16 cellular contexts compared by ENCODE assay signal in genomic region chr3:46484911-46485696, GRCh38. TPM values are rescaled to one million over a fixed set of nuclear protein-coding genes. Genes with fewer than 3 reads are reported as not detected.
A peak's percentile ranks its signal among the peaks of the same experiment; 100 is the strongest.
DNase-seq lines count a peak whose midpoint lies in the region; ATAC-seq and TF ChIP-seq lines count a peak whose summit lies in the region.
"Had no signal": no experiment of that assay in that cellular context is flagged by ENCODE, and none has a peak within 500 bp of the region (broad histone marks: within the 10 kb centered on the region; RNA-seq: fewer than 3 reads in every experiment).

No MANE protein-coding gene starts in this region.

- TF ChIP-seq CTCF in WERI-Rb-1 (IDR thresholded peaks at IDR 0.05; ENCODE audit: low read depth, low read length) (no peak), BE2C (IDR thresholded peaks at IDR 0.05; ENCODE audit: low read depth, low read length) (no peak)

- no peaks in the 10 kb centered on the region for H3K4me1 ChIP-seq in BE2C

- no peak overlapping the region for H3K27ac Mint-ChIP-seq in T-cell
- H3K27ac Mint-ChIP-seq: effector memory CD8-positive, alpha-beta T cell; GM23338 had no signal

- peak overlapping the region; percentile 32 for H3K27ac ChIP-seq in WERI-Rb-1
- H3K27ac ChIP-seq: gastroesophageal sphincter had no signal

- ATAC-seq in T-cell (replicated peaks in 1 of 4), result no peak
- no peak for ATAC-seq in SK-N-SH treated with all-trans-retinoic acid at 6 μM for 48 hours
- ATAC-seq: effector memory CD8-positive, alpha-beta T cell; gastroesophageal sphincter; GM12878; GM23338 had no signal

- POLR2A ChIA-PET in T-cell (lab: Charles Lee), result no interaction called here

- H3K9me3 ChIP-seq in WERI-Rb-1 (ENCODE audit: severe bottlenecking), result no peaks in the 10 kb centered on the region
- H3K9me3 ChIP-seq in BE2C, result no peaks in the 10 kb centered on the region
- H3K9me3 ChIP-seq: gastroesophageal sphincter had no signal

- CTCF ChIA-PET in T-cell (lab: Charles Lee), result no interaction called here

- peaks cover 17 to 19% (median 18%) of the 10 kb centered on the region in 3 donors for H3K4me1 Mint-ChIP-seq in T-cell

- no peaks in the 10 kb centered on the region for H3K9me3 Mint-ChIP-seq in T-cell
- H3K9me3 Mint-ChIP-seq: effector memory CD8-positive, alpha-beta T cell had no signal

- peaks cover 5 to 10% of the 10 kb centered on the region in 2 donors for H3K27me3 Mint-ChIP-seq in T-cell

- no peak overlapping the region for H3K4me3 ChIP-seq in WERI-Rb-1 (ENCODE audit: low read depth, low read length)
- H3K4me3 ChIP-seq in BE2C (ENCODE audit: low read depth, low read length), result no peak overlapping the region
- H3K4me3 ChIP-seq: gastroesophageal sphincter, GM12878, GM23338 had no signal

- no peaks in the 10 kb centered on the region for H3K36me3 ChIP-seq in WERI-Rb-1
- no peaks in the 10 kb centered on the region for H3K36me3 ChIP-seq in BE2C
- H3K36me3 ChIP-seq: gastroesophageal sphincter had no signal

- no peak overlapping the region for H3K4me3 Mint-ChIP-seq in T-cell
- H3K4me3 Mint-ChIP-seq: effector memory CD8-positive, alpha-beta T cell; GM23338 had no signal

- no peaks in the 10 kb centered on the region for H3K36me3 Mint-ChIP-seq in T-cell

- H3K27me3 ChIP-seq in WERI-Rb-1 (ENCODE audit: insufficient read depth, low read depth, severe bottlenecking) (no peaks in the 10 kb centered on the region), BE2C (no peaks in the 10 kb centered on the region)

- DNase-seq in COLO668 (lab: John Stamatoyannopoulos, UW; ENCODE audit: unreplicated experiment) (peak; percentile 91), NCI-H1694 treated with DMSO at 0.1 percent for 48 hours (lab: John Stamatoyannopoulos, UW) (peak; percentile 31), WERI-Rb-1 (peak; percentile 74), mesenteric fat pad (ENCODE audit: low spot score) (peak; percentile 71), T-cell (no peak), D341Med (ENCODE audit: low spot score) (no peak), BE2C (no peak)
- DNase-seq: activated CD4-positive, alpha-beta T cell treated with anti-CD3 and anti-CD28 coated beads, Interleukin-2, amount 50 U/mL, for 48 hours; activated gamma-delta T cell; effector memory CD8-positive, alpha-beta T cell had no signal

TF ChIP-seq in SK-N-SH treated with all-trans-retinoic acid at 6 μM for 48 hours, 23 proteins besides CTCF, POLR2A, EP300 and RAD21:
- TF ChIP-seq CREB5 (CRISPR knock-in tag; IDR thresholded peaks at IDR 0.05; ENCODE audit: low read depth) (no peak), ZNF8 (CRISPR knock-in tag; IDR thresholded peaks at IDR 0.05) (no peak), BACH2 (CRISPR knock-in tag; IDR thresholded peaks at IDR 0.05; ENCODE audit: borderline replicate concordance) (no peak), PPARA (CRISPR knock-in tag; IDR thresholded peaks at IDR 0.05; ENCODE audit: borderline replicate concordance) (no peak), TOX (CRISPR knock-in tag; IDR thresholded peaks at IDR 0.05; ENCODE audit: borderline replicate concordance) (no peak), ZNF565 (CRISPR knock-in tag; conservative IDR thresholded peaks at IDR 0.05; ENCODE audit: low read depth) (no peak), PATZ1 (CRISPR knock-in tag; IDR thresholded peaks at IDR 0.05; ENCODE audit: borderline replicate concordance) (no peak), ZNF70 (CRISPR knock-in tag; IDR thresholded peaks at IDR 0.05) (no peak), CSDC2 (CRISPR knock-in tag; IDR thresholded peaks at IDR 0.05) (no peak), TCF4 (CRISPR knock-in tag; IDR thresholded peaks at IDR 0.05; ENCODE audit: borderline replicate concordance) (no peak)
- TF ChIP-seq, protein P1, sequence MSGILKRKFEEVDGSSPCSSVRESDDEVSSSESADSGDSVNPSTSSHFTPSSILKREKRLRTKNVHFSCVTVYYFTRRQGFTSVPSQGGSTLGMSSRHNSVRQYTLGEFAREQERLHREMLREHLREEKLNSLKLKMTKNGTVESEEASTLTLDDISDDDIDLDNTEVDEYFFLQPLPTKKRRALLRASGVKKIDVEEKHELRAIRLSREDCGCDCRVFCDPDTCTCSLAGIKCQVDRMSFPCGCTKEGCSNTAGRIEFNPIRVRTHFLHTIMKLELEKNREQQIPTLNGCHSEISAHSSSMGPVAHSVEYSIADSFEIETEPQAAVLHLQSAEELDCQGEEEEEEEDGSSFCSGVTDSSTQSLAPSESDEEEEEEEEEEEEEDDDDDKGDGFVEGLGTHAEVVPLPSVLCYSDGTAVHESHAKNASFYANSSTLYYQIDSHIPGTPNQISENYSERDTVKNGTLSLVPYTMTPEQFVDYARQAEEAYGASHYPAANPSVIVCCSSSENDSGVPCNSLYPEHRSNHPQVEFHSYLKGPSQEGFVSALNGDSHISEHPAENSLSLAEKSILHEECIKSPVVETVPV (CRISPR knock-in tag; IDR thresholded peaks at IDR 0.05), result no peak

RNA-seq across cellular contexts. Expression of gene RTP3, which starts 12.7 kb away (rescaled TPM):
- total RNA-seq in mesenteric fat pad (not detected), T-cell (not detected)
- polyA plus RNA-seq in BE2C (2012; ENCODE audit: insufficient read depth, insufficient read length, low read depth), result not detected
- total RNA-seq: gastroesophageal sphincter; GM12878; GM23338; T-helper 1 cell treated with Interleukin-12 subunit alpha and Interleukin-12 subunit beta and Interleukin-4 antibody, amounts not matched to agents 30 ng/mL and 1 ng/mL, for 36 hours had no signal

RNA-seq across cellular contexts. Expression of gene LTF, which starts 20.4 kb away (rescaled TPM):
- total RNA-seq in mesenteric fat pad, result 4.3 TPM
- total RNA-seq in T-cell, result under 1 TPM in 1 of 5 donors, not detected in 4; 0.16 TPM
- polyA plus RNA-seq in BE2C (2012; ENCODE audit: insufficient read depth, insufficient read length, low read depth), result not detected
- total RNA-seq: OCI-LY7; T-helper 1 cell treated with Interleukin-12 subunit alpha and Interleukin-12 subunit beta and Interleukin-4 antibody, amounts not matched to agents 30 ng/mL and 1 ng/mL, for 36 hours had no signal

Comparison
In these comparisons a context has a peak if more than half of its experiments do, and no peak if none do; other contexts are left out.
1. DNase-seq: peak in COLO668 (single experiment), NCI-H1694 treated with DMSO at 0.1 percent for 48 hours (single experiment), WERI-Rb-1 (single experiment) and mesenteric fat pad (single experiment); none in T-cell (0 of 34), D341Med (single experiment) and BE2C (single experiment).